In genomic region chr15:78149068-78149804, GRCh38 we compare ENCODE assay signal across 8 cellular contexts. TPM values are rescaled to one million over a fixed set of nuclear protein-coding genes. Genes with fewer than 3 reads are reported as not detected.
DNase-seq lines count a peak whose midpoint lies in the region; ATAC-seq and TF ChIP-seq lines count a peak whose summit lies in the region.

TSS of gene IDH3A (plus strand) at chr15:78149362. CDS start at chr15:78149404, 42 bp downstream.

- TF ChIP-seq POLR2A in spleen (IDR thresholded peaks at IDR 0.05): peak in 1 of 3 donors; percentile 81

- TF ChIP-seq CTCF in AG09319 (IDR thresholded peaks at IDR 0.05; ENCODE audit: low read depth, low read length): no peak
- no peak for TF ChIP-seq CTCF in spleen (IDR thresholded peaks at IDR 0.05 in 8 of 11, conservative IDR thresholded peaks at IDR 0.05 in 3 of 11)

- 0% methylated on average over 9 to 79 of the region's 79 CpGs for WGBS in spleen, 5 donors

- H3K36me3 ChIP-seq in spleen: no peaks in the 10 kb centered on the region

- H3K27ac ChIP-seq in caudate nucleus (ENCODE audit: low read depth, low read length): peak within 1 kb of the TSS; percentile 36
- peak within 1 kb of the TSS; percentile 48 to 94 (median 88) for H3K27ac ChIP-seq in spleen

- no peaks in the 10 kb centered on the region for H3K9me3 ChIP-seq in spleen

- DNase-seq in AG09319 (ENCODE audit: extremely low read depth, low read depth) (peak; percentile 90), NCI-H345 treated with DMSO at 0.1 percent for 48 hours (lab: John Stamatoyannopoulos, UW; ENCODE audit: unreplicated experiment) (peak; percentile 79), caudate nucleus (lab: John Stamatoyannopoulos, UW) (peak; percentile 76 to 99 (median 97)), iris pigment epithelial cell (ENCODE audit: low read depth) (peak; percentile 94), spleen (peak; percentile 100)
- peak; percentile 100 for DNase-seq in activated CD4-positive, CD25-positive, alpha-beta regulatory T cell (lab: John Stamatoyannopoulos, UW)

- peaks cover 13 to 61% (median 26%) of the 10 kb centered on the region in 6 donors for H3K4me1 ChIP-seq in spleen

- ATAC-seq in GM19025 (IDR thresholded peaks at IDR 0.05; ENCODE audit: low read depth, unreplicated experiment): peak; percentile 79
- ATAC-seq in HG03280 (IDR thresholded peaks at IDR 0.05; ENCODE audit: unreplicated experiment): peak; percentile 82

- intact Hi-C loops in spleen (cut with DNase I; ENCODE audit: low total_unique reads): no loop called here

- no peaks in the 10 kb centered on the region for H3K27me3 ChIP-seq in spleen (replicated peaks in 1 of 7)

- H3K4me3 ChIP-seq in spleen: peak within 1 kb of the TSS; percentile 54 to 96 (median 80)

RNA-seq across cellular contexts. Expression of gene IDH3A, which starts in this region (rescaled TPM):
- total RNA-seq in spleen: 10 to 100 TPM; 63.9 to 90.7 (median 74.0) TPM
- 10 to 100 TPM; 27.6 to 36.5 (median 31.7) TPM for polyA plus RNA-seq in spleen

Comparison
In these comparisons a context has a peak if more than half of its experiments do, and no peak if none do; other contexts are left out.
1. Peak in every context shown above with its lines: DNase-seq, ATAC-seq, H3K4me3 ChIP-seq and H3K27ac ChIP-seq.